In the genomic region with DNA sequence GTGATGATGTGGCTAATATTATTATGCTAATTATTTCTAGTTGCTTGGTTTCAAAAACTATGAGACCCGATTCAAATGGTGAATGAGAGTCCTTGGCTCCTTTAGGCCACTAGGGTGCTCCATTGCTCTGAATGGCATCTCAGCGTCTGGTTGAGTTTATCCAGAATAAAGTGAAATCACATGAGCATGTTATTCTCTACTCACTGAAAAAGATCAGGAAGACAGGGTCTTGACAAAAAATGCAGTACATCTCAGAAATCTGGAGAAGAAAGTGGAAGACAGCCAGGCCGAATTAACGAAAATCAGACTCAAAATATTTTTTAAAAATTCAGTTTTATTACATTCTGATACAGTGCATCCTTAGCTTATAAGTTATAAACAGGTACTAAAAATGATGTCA, we compare ENCODE assay signal across 8 cellular contexts.
DNase-seq lines count a peak whose midpoint lies in the region; ATAC-seq, FAIRE-seq and TF ChIP-seq lines count a peak whose summit lies in the region.

No MANE protein-coding gene starts in this region.

- ATAC-seq in GM19438 (IDR thresholded peaks at IDR 0.05; ENCODE audit: low read depth, unreplicated experiment) (peak; percentile 94), HG03354 (IDR thresholded peaks at IDR 0.05; ENCODE audit: poor library complexity, severe bottlenecking, unreplicated experiment) (peak; percentile 94), left lobe of liver (peak; percentile 94)

- DNase-seq in ELR (ENCODE audit: low read depth) (peak; percentile 83), NCI-H526 treated with DMSO at 0.1 percent for 48 hours (lab: John Stamatoyannopoulos, UW) (peak; percentile 63), bronchial epithelial cell (ENCODE audit: low read depth) (peak; percentile 71), left lobe of liver (ENCODE audit: low spot score) (peak; percentile 54)
- no peak for DNase-seq in effector CD4-positive, alpha-beta T cell
- DNase-seq in stimulated activated CD4-positive, alpha-beta T cell treated with anti-CD3 and anti-CD28 coated beads, Interleukin-2, amount 100 ng/mL, for 24 hours: no peak

- FAIRE-seq in bronchial epithelial cell (lab: Jason Lieb, UNC): no peak

- TF ChIP-seq CTCF in bronchial epithelial cell (IDR thresholded peaks at IDR 0.05; ENCODE audit: insufficient read depth, low read length, severe bottlenecking): peak; percentile 75

- H3K4me3 ChIP-seq in bronchial epithelial cell (ENCODE audit: low read depth, low read length): no peak overlapping the region

- no peaks in the 10 kb centered on the region for H3K27me3 ChIP-seq in bronchial epithelial cell (ENCODE audit: control insufficient read depth, insufficient read depth, low read length)

- no peaks in the 10 kb centered on the region for H3K36me3 ChIP-seq in bronchial epithelial cell (ENCODE audit: control insufficient read depth, insufficient read depth, low read length)

Comparison
In these comparisons a context has a peak if more than half of its experiments do, and no peak if none do; other contexts are left out.
1. DNase-seq: peak in ELR (single experiment), NCI-H526 treated with DMSO at 0.1 percent for 48 hours (single experiment), bronchial epithelial cell (single experiment) and left lobe of liver (single experiment); none in effector CD4-positive, alpha-beta T cell (single experiment) and stimulated activated CD4-positive, alpha-beta T cell treated with anti-CD3 and anti-CD28 coated beads, Interleukin-2, amount 100 ng/mL, for 24 hours (0 of 2).
2. Peak in every context shown above with its lines, with median percentiles within 50 percentile points of each other: ATAC-seq.